In genomic region chr5:6914336-6914735, GRCh38 we compare ENCODE assay signal across 32 cellular contexts.
"Had no signal": no experiment of that assay in that cellular context is flagged by ENCODE, and none has a peak within 500 bp of the region (broad histone marks: within the 10 kb centered on the region; RNA-seq: fewer than 3 reads in every experiment).

No MANE protein-coding gene starts in this region.

- H2AFZ ChIP-seq: neural progenitor cell, parathyroid adenoma had no signal

- H3K4me1 ChIP-seq: neural progenitor cell, parathyroid adenoma, psoas muscle, right lobe of liver, spleen, suprapubic skin, testis, tibial artery, transverse colon, upper lobe of right lung, uterus had no signal

- H3K27me3 Mint-ChIP-seq: stimulated activated memory B cell treated with anti-CD40 and anti-IgM and Interleukin-4, amounts not matched to agents 10 μg/mL and 1 μg/mL and 100 μg/mL, for 72 hours; type B pancreatic cell had no signal

- H3K36me3 ChIP-seq: neural progenitor cell, ovary, right lobe of liver, sigmoid colon, spleen, suprapubic skin, tibial artery, transverse colon, upper lobe of right lung, uterus had no signal

- H3K9ac ChIP-seq: neural progenitor cell, parathyroid adenoma had no signal

- H3K36me3 Mint-ChIP-seq: natural killer cell; neural progenitor cell; stimulated activated memory B cell treated with anti-CD40 and anti-IgM and Interleukin-4, amounts not matched to agents 10 μg/mL and 1 μg/mL and 100 μg/mL, for 72 hours; type B pancreatic cell had no signal

- H3K4me2 ChIP-seq: neural progenitor cell, smooth muscle cell had no signal

- H3K27ac Mint-ChIP-seq: natural killer cell; nephron; neural progenitor cell; progenitor cell of endocrine pancreas; stimulated activated memory B cell treated with anti-CD40 and anti-IgM and Interleukin-4, amounts not matched to agents 10 μg/mL and 1 μg/mL and 100 μg/mL, for 72 hours; stimulated activated naive CD8-positive, alpha-beta T cell treated with anti-CD3 and anti-CD28 coated beads, Interleukin-15, amount 100 ng/mL, for 72 hours; type B pancreatic cell had no signal

- H3K9me3 ChIP-seq: ovary, sigmoid colon, suprapubic skin, testis, tibial artery, transverse colon, upper lobe of right lung, uterus had no signal

- H3K4me1 Mint-ChIP-seq: natural killer cell; nephron; neural progenitor cell; stimulated activated memory B cell treated with anti-CD40 and anti-IgM and Interleukin-4, amounts not matched to agents 10 μg/mL and 1 μg/mL and 100 μg/mL, for 72 hours; stimulated activated naive CD8-positive, alpha-beta T cell treated with anti-CD3 and anti-CD28 coated beads, Interleukin-15, amount 100 ng/mL, for 72 hours had no signal

- H3K4me3 ChIP-seq: neural progenitor cell, ovary, psoas muscle, right lobe of liver, sigmoid colon, skin epidermis, smooth muscle cell, spleen, suprapubic skin, testis, tibial artery, transverse colon, upper lobe of right lung, uterus had no signal

- H3K4me3 Mint-ChIP-seq: natural killer cell; nephron; neural progenitor cell; stimulated activated memory B cell treated with anti-CD40 and anti-IgM and Interleukin-4, amounts not matched to agents 10 μg/mL and 1 μg/mL and 100 μg/mL, for 72 hours; stimulated activated naive CD8-positive, alpha-beta T cell treated with anti-CD3 and anti-CD28 coated beads, Interleukin-15, amount 100 ng/mL, for 72 hours; type B pancreatic cell had no signal

- DNase-seq: natural killer cell; occipital lobe; ovary; posterior cingulate gyrus; psoas muscle; right cardiac atrium; right lobe of liver; sigmoid colon; spleen; stimulated activated CD4-positive, alpha-beta T cell treated with anti-CD3 and anti-CD28 coated beads, Interleukin-12 subunit alpha, Interleukin-12 subunit beta, amount 100 ng/mL, for 4 hours; stimulated activated CD4-positive, alpha-beta T cell treated with anti-CD3 and anti-CD28 coated beads, Interleukin-1b, Interleukin-23, amount 100 ng/mL, for 48 hours; stimulated activated CD4-positive, alpha-beta T cell treated with anti-CD3 and anti-CD28 coated beads, Interleukin-4, amount 100 ng/mL, for 1 hour; stimulated activated CD4-positive, alpha-beta T cell treated with anti-CD3 and anti-CD28 coated beads, Interleukin-4, amount 100 ng/mL, for 4 hours; stimulated activated CD8-positive, alpha-beta memory T cell treated with anti-CD3 and anti-CD28 coated beads, Interleukin-4, amount 100 ng/mL, for 48 hours; stimulated activated naive CD4-positive, alpha-beta T cell; stimulated activated naive CD8-positive, alpha-beta T cell treated with anti-CD3 and anti-CD28 coated beads, Interleukin-15, amount 100 ng/mL, for 72 hours; stimulated activated naive CD8-positive, alpha-beta T cell treated with anti-CD3 and anti-CD28 coated beads, Interleukin-15, Interleukin-2, amounts not matched to agents 100 U/mL and 50 U/mL, for 24 hours; substantia nigra; testis; tibial artery; transverse colon; upper lobe of right lung; uterus had no signal

- H3K27ac ChIP-seq: neural progenitor cell, ovary, parathyroid adenoma, psoas muscle, right lobe of liver, skin epidermis, spleen, suprapubic skin, testis, tibial artery, transverse colon, upper lobe of right lung, uterus had no signal

- ATAC-seq: natural killer cell; psoas muscle; right cardiac atrium; right lobe of liver; stimulated activated memory B cell treated with anti-CD40 and anti-IgM and Interleukin-4, amounts not matched to agents 10 μg/mL and 1 μg/mL and 100 μg/mL, for 72 hours; stimulated activated naive CD8-positive, alpha-beta T cell treated with anti-CD3 and anti-CD28 coated beads, Interleukin-15, amount 100 ng/mL, for 72 hours; stimulated activated naive CD8-positive, alpha-beta T cell treated with anti-CD3 and anti-CD28 coated beads, Interleukin-15, Interleukin-2, amounts not matched to agents 100 U/mL and 50 U/mL, for 24 hours; upper lobe of right lung had no signal

- H3K27me3 ChIP-seq: neural progenitor cell, ovary, right lobe of liver, sigmoid colon, spleen, testis, transverse colon, upper lobe of right lung, uterus had no signal

- H3K79me2 ChIP-seq: parathyroid adenoma had no signal
